8 cellular contexts compared by ENCODE assay signal in the genomic region with DNA sequence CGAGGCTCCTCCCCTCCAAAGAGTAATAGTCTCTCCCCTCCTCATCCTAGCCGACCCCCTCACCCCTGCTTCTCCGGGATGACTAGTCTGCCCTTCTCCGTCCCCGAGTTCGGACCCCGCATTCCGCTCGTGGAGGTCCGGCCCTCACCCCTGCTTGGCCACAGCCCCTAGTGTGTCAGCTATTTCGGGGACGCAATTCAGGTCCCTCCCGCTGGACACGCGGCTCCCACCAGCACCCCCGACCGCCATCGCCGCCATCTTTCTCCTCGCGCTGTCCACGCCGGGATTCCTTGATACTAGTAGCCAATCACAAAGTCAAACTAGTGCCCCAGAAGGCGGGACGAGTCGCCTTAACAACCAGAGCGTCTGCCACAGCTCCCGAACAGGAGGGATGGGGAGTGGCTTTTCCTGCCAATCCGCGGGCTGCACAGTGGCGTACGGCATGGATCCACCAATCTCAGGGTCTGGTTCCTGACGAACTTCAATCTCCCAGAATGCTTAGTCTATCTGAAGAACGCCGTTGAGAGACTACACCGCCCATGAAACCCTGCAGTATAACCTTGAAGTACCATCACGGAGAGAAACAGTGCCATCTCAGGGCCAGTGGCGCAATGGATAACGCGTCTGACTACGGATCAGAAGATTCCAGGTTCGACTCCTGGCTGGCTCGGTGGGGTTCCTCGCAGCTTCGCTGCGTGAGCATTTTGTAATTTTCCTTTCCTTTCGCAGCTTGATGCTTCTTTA. TPM values are rescaled to one million over a fixed set of nuclear protein-coding genes. Genes with fewer than 3 reads are reported as not detected.
DNase-seq lines count a peak whose midpoint lies in the region; ATAC-seq and TF ChIP-seq lines count a peak whose summit lies in the region.

Gene PRMT5, minus strand, starts transcription at position 273 of the 744 bp plus-strand sequence. Its CDS starts 15 bp downstream, at position 258.

- H3K9me3 ChIP-seq in PC-3 (ENCODE audit: low read length) (no peaks in the 10 kb centered on the region), mucosa of descending colon (no peaks in the 10 kb centered on the region)

- ATAC-seq in GM21717 (IDR thresholded peaks at IDR 0.05; ENCODE audit: unreplicated experiment) (peak; percentile 85), PC-3 (peak; percentile 90), mucosa of descending colon (peak; percentile 95)

- no peaks in the 10 kb centered on the region for H3K27me3 ChIP-seq in PC-3 (ENCODE audit: low read length)

- H2AFZ ChIP-seq in PC-3 (ENCODE audit: low read length) = peak within 1 kb of the TSS; percentile 65

- peaks cover 14% of the 10 kb centered on the region for H3K36me3 ChIP-seq in PC-3 (ENCODE audit: low read depth, low read length)
- no peaks in the 10 kb centered on the region for H3K36me3 ChIP-seq in mucosa of descending colon (ENCODE audit: low read depth)

- H3K4me1 ChIP-seq in PC-3 (ENCODE audit: insufficient read depth, low read length) = peaks cover 30% of the 10 kb centered on the region
- peaks cover 20% of the 10 kb centered on the region for H3K4me1 ChIP-seq in mucosa of descending colon (ENCODE audit: low read depth)

- BruUV-seq in PC-3 (replicated peaks; lab: Mats Ljungman, UMichigan) = no TSS peak

- peak within 1 kb of the TSS; percentile 100 for H3K4me3 ChIP-seq in Jurkat, Clone E6-1 (ENCODE audit: low read length)
- peak within 1 kb of the TSS; percentile 90 for H3K4me3 ChIP-seq in PC-3 (ENCODE audit: low read length)
- peak within 1 kb of the TSS; percentile 74 for H3K4me3 ChIP-seq in epithelial cell of proximal tubule (ENCODE audit: low read depth, low read length)
- H3K4me3 ChIP-seq in mucosa of descending colon = peak within 1 kb of the TSS; percentile 71

- TF ChIP-seq CTCF in PC-3 (conservative IDR thresholded peaks at IDR 0.05; ENCODE audit: low read depth, low read length) = no peak
- TF ChIP-seq CTCF in epithelial cell of proximal tubule (conservative IDR thresholded peaks at IDR 0.05; ENCODE audit: low read depth, low read length) = no peak
- TF ChIP-seq CTCF in mucosa of descending colon (IDR thresholded peaks at IDR 0.05) = no peak

- no peaks in the 10 kb centered on the region for H3F3A ChIP-seq in PC-3 (ENCODE audit: low read length, unreplicated experiment)

- H3K27ac ChIP-seq in PC-3 (ENCODE audit: low read length) = peak within 1 kb of the TSS; percentile 54

- H3K9ac ChIP-seq in PC-3 (ENCODE audit: low read length) = peak within 1 kb of the TSS; percentile 96

- no peaks in the 10 kb centered on the region for H3K9me2 ChIP-seq in PC-3 (replicated peaks; ENCODE audit: low read length)

- intact Hi-C loops in PC-3 (cut with micrococcal nuclease) (loop anchor here (1.0 to 5.0 kb wide), 2 partner anchors 10 to 57 kb away; partner anchors contain the start of genes LRP10 and RBM23), mucosa of descending colon (cut with DNase I, micrococcal nuclease) (no loop called here)

- H4K20me1 ChIP-seq in PC-3 (ENCODE audit: low read length) = no peaks in the 10 kb centered on the region

- DNase-seq in DMS53 (lab: John Stamatoyannopoulos, UW) (peak; percentile 98), PC-3 (peak; percentile 99), activated T-cell treated with anti-CD3 and anti-CD28 coated beads for 48 hours (ENCODE audit: low read depth) (peak; percentile 92), epithelial cell of proximal tubule (ENCODE audit: low read depth) (peak; percentile 98), mucosa of descending colon (peak; percentile 98 to 99 (median 99))
- peak; percentile 100 for DNase-seq in Jurkat, Clone E6-1 (ENCODE audit: low read depth, low spot score)
- DNase-seq in stimulated activated CD8-positive, alpha-beta memory T cell treated with anti-CD3 and anti-CD28 coated beads, Interleukin-4, amount 100 ng/mL, for 24 hours (ENCODE audit: low read depth) = peak; percentile 93

- CTCF ChIA-PET in PC-3 (lab: Charles Lee) = interaction anchor here (0.6 to 2.1 kb wide), 5 partner anchors 10 to 540 kb away, joined by 3 to 18 read pairs (median 11); partner anchors contain the start of genes AJUBA, HAUS4, NGDN and RBM23

- peaks cover 45% of the 10 kb centered on the region for H3K79me2 ChIP-seq in PC-3 (ENCODE audit: low read length)

- H3K4me2 ChIP-seq in PC-3 (ENCODE audit: low read length) = peak within 1 kb of the TSS; percentile 93

- POLR2A ChIA-PET in PC-3 (lab: Charles Lee; ENCODE audit: unreplicated experiment) = interaction anchor here (0.6 to 1.0 kb wide), 3 partner anchors 9 to 640 kb away, joined by 3 to 4 read pairs (median 3); no protein-coding TSS in a partner anchor

RNA-seq across cellular contexts. Expression of gene PRMT5, which starts in this region (rescaled TPM):
- 168 TPM for polyA plus RNA-seq in Jurkat, Clone E6-1 (2012; ENCODE audit: insufficient read depth, insufficient read length)
- total RNA-seq in PC-3 (2014; rRNA removed) = 101 and 113 TPM in 2 replicates
- total RNA-seq in epithelial cell of proximal tubule = 70.5 and 142 TPM in 2 replicates
- total RNA-seq in mucosa of descending colon = 10 to 100 TPM; 47.7 to 55.1 (median 50.2) TPM

Comparison
In these comparisons a context has a peak if more than half of its experiments do, and no peak if none do; other contexts are left out.
1. Peak in every context shown above with its lines: DNase-seq, ATAC-seq, H3K4me3 ChIP-seq and H3K27ac ChIP-seq.